Comparison of ENCODE assay signal across 22 cellular contexts in genomic region chr18:60092073-60092472, GRCh38.
"Had no signal": no experiment of that assay in that cellular context is flagged by ENCODE, and none has a peak within 500 bp of the region (broad histone marks: within the 10 kb centered on the region; RNA-seq: fewer than 3 reads in every experiment).

No MANE protein-coding gene starts in this region.

- ATAC-seq: esophagus mucosa, gastroesophageal sphincter, left cardiac atrium, psoas muscle, T-helper 17 cell had no signal

- H2AFZ ChIP-seq: hepatocyte had no signal

- H3K79me2 ChIP-seq: hepatocyte had no signal

- H3K27me3 ChIP-seq: brain microvascular endothelial cell, gastroesophageal sphincter, hepatocyte, spleen, tibial nerve had no signal

- H3K9me3 ChIP-seq: psoas muscle, tibial nerve had no signal

- H3K27ac ChIP-seq: brain microvascular endothelial cell, gastroesophageal sphincter, hepatocyte, psoas muscle, spleen, tibial nerve had no signal

- H3K4me1 ChIP-seq: gastroesophageal sphincter, psoas muscle, spleen, tibial nerve had no signal

- DNase-seq: activated CD4-positive, alpha-beta memory T cell treated with anti-CD3 and anti-CD28 coated beads for 36 hours; activated CD4-positive, alpha-beta T cell treated with anti-CD3 and anti-CD28 coated beads, Interleukin-2, amount 10 ng/mL, durations not matched to agents 24 days and 14 days; activated CD4-positive, CD25-positive, alpha-beta regulatory T cell treated with anti-CD3 and anti-CD28 coated beads, Interleukin-2, amount 50 U/mL, for 72 hours; activated CD8-positive, alpha-beta memory T cell treated with anti-CD3 and anti-CD28 coated beads, Interleukin-2, amount 50 U/mL, for 4 hours; activated effector memory CD4-positive, alpha-beta T cell treated with anti-CD3 and anti-CD28 coated beads, Interleukin-2, amount 50 U/mL, for 16 hours; activated naive CD4-positive, alpha-beta T cell treated with anti-CD3 and anti-CD28 coated beads for 36 hours; activated naive CD8-positive, alpha-beta T cell treated with anti-CD3 and anti-CD28 coated beads for 36 hours; activated T-cell treated with anti-CD3 and anti-CD28 coated beads, Interleukin-2, amount 50 U/mL, for 1 hour; brain microvascular endothelial cell; cortex of kidney; endodermal cell; left cardiac atrium; mammary epithelial cell; psoas muscle; spleen; stimulated activated naive CD4-positive, alpha-beta T cell; T-helper 17 cell; T1000 had no signal

- H3K4me2 ChIP-seq: hepatocyte had no signal

- H3K36me3 ChIP-seq: brain microvascular endothelial cell, gastroesophageal sphincter, spleen, tibial nerve had no signal

- H3K4me3 ChIP-seq: gastroesophageal sphincter, hepatocyte, psoas muscle, spleen, tibial nerve had no signal
